1 cellular context compared by ENCODE assay signal in the genomic region with DNA sequence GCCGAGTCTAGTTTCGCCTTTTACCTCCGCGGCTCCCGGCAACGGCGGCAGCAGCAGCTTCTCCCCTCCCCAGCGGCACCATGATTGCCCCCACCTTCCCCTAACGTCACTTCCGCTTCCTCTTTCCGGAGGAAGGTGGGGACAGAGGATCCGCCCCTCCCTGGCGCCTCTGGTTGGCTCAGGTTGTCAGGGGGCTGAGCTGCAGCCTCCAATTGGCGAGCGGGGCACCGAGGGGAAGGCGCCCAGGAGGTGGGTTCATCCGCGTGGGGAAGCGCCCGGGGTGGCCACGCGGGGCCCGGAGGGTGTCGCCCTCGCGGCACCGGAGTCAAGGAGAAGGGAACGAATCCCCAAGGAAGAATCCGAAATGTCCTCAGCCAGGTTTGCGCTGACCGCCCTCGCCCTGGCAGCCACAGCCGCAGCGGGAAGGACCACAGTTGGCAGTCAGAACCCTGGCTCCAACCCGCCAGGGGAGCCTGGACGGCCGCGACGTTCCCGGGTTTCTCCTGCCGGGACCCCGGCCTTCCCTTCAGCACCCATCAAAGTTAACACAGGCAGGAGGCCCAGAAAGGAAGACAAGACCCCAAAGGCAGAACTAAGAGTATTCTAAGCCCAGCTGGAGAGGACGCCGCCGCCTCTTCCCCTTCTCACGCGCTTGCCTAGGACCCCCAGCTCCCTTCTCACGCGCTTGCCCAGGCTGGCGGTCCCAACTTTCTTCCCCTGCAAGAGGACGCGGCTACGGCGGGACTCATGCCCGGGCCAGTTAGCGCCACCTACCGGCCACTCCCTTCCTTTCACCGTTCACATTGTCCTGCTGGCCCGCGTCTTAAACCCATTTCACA.
TF ChIP-seq lines count a peak whose summit lies in the region.

TSS of gene MTF1 (minus strand) at position 86 of the 839 bp plus-strand sequence. CDS start 1,934 bp downstream, outside the sequence.

TF ChIP-seq in GM12878, 131 proteins besides CTCF, POLR2A, EP300 and RAD21 (continued from another document and continues in another):
- TF ChIP-seq, protein P1, sequence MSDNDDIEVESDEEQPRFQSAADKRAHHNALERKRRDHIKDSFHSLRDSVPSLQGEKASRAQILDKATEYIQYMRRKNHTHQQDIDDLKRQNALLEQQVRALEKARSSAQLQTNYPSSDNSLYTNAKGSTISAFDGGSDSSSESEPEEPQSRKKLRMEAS (IDR thresholded peaks at IDR 0.05; ENCODE audit: low read depth, low read length) = peak; percentile 83
- TF ChIP-seq BMI1 (IDR thresholded peaks at IDR 0.05; ENCODE audit: borderline replicate concordance) = no peak
- peak; percentile 62 for TF ChIP-seq SREBF2 (IDR thresholded peaks at IDR 0.05; ENCODE audit: low read length)
- TF ChIP-seq, protein P2, sequence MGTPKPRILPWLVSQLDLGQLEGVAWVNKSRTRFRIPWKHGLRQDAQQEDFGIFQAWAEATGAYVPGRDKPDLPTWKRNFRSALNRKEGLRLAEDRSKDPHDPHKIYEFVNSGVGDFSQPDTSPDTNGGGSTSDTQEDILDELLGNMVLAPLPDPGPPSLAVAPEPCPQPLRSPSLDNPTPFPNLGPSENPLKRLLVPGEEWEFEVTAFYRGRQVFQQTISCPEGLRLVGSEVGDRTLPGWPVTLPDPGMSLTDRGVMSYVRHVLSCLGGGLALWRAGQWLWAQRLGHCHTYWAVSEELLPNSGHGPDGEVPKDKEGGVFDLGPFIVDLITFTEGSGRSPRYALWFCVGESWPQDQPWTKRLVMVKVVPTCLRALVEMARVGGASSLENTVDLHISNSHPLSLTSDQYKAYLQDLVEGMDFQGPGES (IDR thresholded peaks at IDR 0.05) = peak; percentile 80
- peak; percentile 40 for TF ChIP-seq SIX5 (IDR thresholded peaks at IDR 0.05; ENCODE audit: low read depth, low read length, severe bottlenecking)
- peak; percentile 96 for TF ChIP-seq MXI1 (IDR thresholded peaks at IDR 0.05; ENCODE audit: low read depth, low read length)
- TF ChIP-seq GABPA (IDR thresholded peaks at IDR 0.05; ENCODE audit: low read depth) = peak; percentile 98
- TF ChIP-seq, protein P3, sequence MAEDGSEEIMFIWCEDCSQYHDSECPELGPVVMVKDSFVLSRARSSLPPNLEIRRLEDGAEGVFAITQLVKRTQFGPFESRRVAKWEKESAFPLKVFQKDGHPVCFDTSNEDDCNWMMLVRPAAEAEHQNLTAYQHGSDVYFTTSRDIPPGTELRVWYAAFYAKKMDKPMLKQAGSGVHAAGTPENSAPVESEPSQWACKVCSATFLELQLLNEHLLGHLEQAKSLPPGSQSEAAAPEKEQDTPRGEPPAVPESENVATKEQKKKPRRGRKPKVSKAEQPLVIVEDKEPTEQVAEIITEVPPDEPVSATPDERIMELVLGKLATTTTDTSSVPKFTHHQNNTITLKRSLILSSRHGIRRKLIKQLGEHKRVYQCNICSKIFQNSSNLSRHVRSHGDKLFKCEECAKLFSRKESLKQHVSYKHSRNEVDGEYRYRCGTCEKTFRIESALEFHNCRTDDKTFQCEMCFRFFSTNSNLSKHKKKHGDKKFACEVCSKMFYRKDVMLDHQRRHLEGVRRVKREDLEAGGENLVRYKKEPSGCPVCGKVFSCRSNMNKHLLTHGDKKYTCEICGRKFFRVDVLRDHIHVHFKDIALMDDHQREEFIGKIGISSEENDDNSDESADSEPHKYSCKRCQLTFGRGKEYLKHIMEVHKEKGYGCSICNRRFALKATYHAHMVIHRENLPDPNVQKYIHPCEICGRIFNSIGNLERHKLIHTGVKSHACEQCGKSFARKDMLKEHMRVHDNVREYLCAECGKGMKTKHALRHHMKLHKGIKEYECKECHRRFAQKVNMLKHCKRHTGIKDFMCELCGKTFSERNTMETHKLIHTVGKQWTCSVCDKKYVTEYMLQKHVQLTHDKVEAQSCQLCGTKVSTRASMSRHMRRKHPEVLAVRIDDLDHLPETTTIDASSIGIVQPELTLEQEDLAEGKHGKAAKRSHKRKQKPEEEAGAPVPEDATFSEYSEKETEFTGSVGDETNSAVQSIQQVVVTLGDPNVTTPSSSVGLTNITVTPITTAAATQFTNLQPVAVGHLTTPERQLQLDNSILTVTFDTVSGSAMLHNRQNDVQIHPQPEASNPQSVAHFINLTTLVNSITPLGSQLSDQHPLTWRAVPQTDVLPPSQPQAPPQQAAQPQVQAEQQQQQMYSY (CRISPR knock-in tag; IDR thresholded peaks at IDR 0.05) = no peak
- TF ChIP-seq, protein P4, sequence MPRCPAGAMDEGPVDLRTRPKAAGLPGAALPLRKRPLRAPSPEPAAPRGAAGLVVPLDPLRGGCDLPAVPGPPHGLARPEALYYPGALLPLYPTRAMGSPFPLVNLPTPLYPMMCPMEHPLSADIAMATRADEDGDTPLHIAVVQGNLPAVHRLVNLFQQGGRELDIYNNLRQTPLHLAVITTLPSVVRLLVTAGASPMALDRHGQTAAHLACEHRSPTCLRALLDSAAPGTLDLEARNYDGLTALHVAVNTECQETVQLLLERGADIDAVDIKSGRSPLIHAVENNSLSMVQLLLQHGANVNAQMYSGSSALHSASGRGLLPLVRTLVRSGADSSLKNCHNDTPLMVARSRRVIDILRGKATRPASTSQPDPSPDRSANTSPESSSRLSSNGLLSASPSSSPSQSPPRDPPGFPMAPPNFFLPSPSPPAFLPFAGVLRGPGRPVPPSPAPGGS (IDR thresholded peaks at IDR 0.05; ENCODE audit: borderline replicate concordance, insufficient read depth, low read depth, low read length, poor library complexity, severe bottlenecking) = peak; percentile 46
- TF ChIP-seq, protein P5, sequence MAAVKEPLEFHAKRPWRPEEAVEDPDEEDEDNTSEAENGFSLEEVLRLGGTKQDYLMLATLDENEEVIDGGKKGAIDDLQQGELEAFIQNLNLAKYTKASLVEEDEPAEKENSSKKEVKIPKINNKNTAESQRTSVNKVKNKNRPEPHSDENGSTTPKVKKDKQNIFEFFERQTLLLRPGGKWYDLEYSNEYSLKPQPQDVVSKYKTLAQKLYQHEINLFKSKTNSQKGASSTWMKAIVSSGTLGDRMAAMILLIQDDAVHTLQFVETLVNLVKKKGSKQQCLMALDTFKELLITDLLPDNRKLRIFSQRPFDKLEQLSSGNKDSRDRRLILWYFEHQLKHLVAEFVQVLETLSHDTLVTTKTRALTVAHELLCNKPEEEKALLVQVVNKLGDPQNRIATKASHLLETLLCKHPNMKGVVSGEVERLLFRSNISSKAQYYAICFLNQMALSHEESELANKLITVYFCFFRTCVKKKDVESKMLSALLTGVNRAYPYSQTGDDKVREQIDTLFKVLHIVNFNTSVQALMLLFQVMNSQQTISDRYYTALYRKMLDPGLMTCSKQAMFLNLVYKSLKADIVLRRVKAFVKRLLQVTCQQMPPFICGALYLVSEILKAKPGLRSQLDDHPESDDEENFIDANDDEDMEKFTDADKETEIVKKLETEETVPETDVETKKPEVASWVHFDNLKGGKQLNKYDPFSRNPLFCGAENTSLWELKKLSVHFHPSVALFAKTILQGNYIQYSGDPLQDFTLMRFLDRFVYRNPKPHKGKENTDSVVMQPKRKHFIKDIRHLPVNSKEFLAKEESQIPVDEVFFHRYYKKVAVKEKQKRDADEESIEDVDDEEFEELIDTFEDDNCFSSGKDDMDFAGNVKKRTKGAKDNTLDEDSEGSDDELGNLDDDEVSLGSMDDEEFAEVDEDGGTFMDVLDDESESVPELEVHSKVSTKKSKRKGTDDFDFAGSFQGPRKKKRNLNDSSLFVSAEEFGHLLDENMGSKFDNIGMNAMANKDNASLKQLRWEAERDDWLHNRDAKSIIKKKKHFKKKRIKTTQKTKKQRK (IDR thresholded peaks at IDR 0.05; ENCODE audit: low read depth, low read length) = peak; percentile 44; the same call in 1 of the 2 replicates
- peak; percentile 35; the same call in 1 of the 2 replicates for TF ChIP-seq RUNX3 (IDR thresholded peaks at IDR 0.05; ENCODE audit: low read length)
- TF ChIP-seq ZNF217 (IDR thresholded peaks at IDR 0.05) = no peak
- TF ChIP-seq KAT2A (conservative IDR thresholded peaks at IDR 0.05; ENCODE audit: control insufficient read depth, low read depth, low read length) = no peak
- TF ChIP-seq PAX5 (IDR thresholded peaks at IDR 0.05; ENCODE audit: borderline replicate concordance, low read depth, low read length) = no peak
- TF ChIP-seq FOS (IDR thresholded peaks at IDR 0.05; ENCODE audit: borderline replicate concordance, extremely low read depth, insufficient read length) = peak; percentile 22
- peak; percentile 89 for TF ChIP-seq MYC (IDR thresholded peaks at IDR 0.05; ENCODE audit: insufficient read depth, insufficient read length, insufficient replicate concordance, low read length, severe bottlenecking)
- peak; percentile 25 for TF ChIP-seq E4F1 (IDR thresholded peaks at IDR 0.05; ENCODE audit: borderline replicate concordance, partially characterized antibody)
- no peak for TF ChIP-seq MEF2B (IDR thresholded peaks at IDR 0.05; ENCODE audit: partially characterized antibody, poor library complexity, severe bottlenecking)
- no peak for TF ChIP-seq KLF5 (IDR thresholded peaks at IDR 0.05; ENCODE audit: partially characterized antibody)
- no peak for TF ChIP-seq TCF7 (IDR thresholded peaks at IDR 0.05; ENCODE audit: borderline replicate concordance)
- TF ChIP-seq, protein P6, sequence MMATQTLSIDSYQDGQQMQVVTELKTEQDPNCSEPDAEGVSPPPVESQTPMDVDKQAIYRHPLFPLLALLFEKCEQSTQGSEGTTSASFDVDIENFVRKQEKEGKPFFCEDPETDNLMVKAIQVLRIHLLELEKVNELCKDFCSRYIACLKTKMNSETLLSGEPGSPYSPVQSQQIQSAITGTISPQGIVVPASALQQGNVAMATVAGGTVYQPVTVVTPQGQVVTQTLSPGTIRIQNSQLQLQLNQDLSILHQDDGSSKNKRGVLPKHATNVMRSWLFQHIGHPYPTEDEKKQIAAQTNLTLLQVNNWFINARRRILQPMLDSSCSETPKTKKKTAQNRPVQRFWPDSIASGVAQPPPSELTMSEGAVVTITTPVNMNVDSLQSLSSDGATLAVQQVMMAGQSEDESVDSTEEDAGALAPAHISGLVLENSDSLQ (IDR thresholded peaks at IDR 0.05) = peak; percentile 64
- no peak for TF ChIP-seq BCLAF1 (IDR thresholded peaks at IDR 0.05)
- peak; percentile 11; the same call in 1 of the 2 replicates for TF ChIP-seq USF2 (IDR thresholded peaks at IDR 0.05; ENCODE audit: borderline replicate concordance, low read depth, low read length)
- TF ChIP-seq EED (IDR thresholded peaks at IDR 0.05; ENCODE audit: low read depth) = peak; percentile 78; the same call in 1 of the 2 replicates
- peak; percentile 65; the same call in 1 of the 2 replicates for TF ChIP-seq BACH1 (IDR thresholded peaks at IDR 0.05; ENCODE audit: borderline replicate concordance)
- TF ChIP-seq MEF2A (IDR thresholded peaks at IDR 0.05; ENCODE audit: insufficient read depth, low read depth, low read length) = 0 out of 2 replicates have a peak, but pooled peaks have one; percentile 8
- TF ChIP-seq TCF12 (IDR thresholded peaks at IDR 0.05; ENCODE audit: low read depth, low read length) = 0 out of 2 replicates have a peak, but pooled peaks have one; percentile 29
- peak; percentile 66 for TF ChIP-seq POLR2AphosphoS2 (IDR thresholded peaks at IDR 0.05; ENCODE audit: low read depth, low read length)
- TF ChIP-seq POLR2AphosphoS5 (IDR thresholded peaks at IDR 0.05; ENCODE audit: low read length) = peak; percentile 83
- TF ChIP-seq CREM (IDR thresholded peaks at IDR 0.05; ENCODE audit: low read depth) = peak; percentile 98
- 0 out of 2 replicates have a peak, but pooled peaks have one; percentile 36 for TF ChIP-seq LARP7 (IDR thresholded peaks at IDR 0.05)
- peak; percentile 83; the same call in 1 of the 2 replicates for TF ChIP-seq NBN (IDR thresholded peaks at IDR 0.05)
- TF ChIP-seq SMARCA5 (IDR thresholded peaks at IDR 0.05) = peak; percentile 92; the same call in 1 of the 2 replicates
- TF ChIP-seq IKZF1 (conservative IDR thresholded peaks at IDR 0.05) = peak; percentile 93
- peak; percentile 59; the same call in 1 of the 2 replicates for TF ChIP-seq HCFC1 (IDR thresholded peaks at IDR 0.05; ENCODE audit: low read length)
- TF ChIP-seq EZH2 (IDR thresholded peaks at IDR 0.05; ENCODE audit: borderline replicate concordance, control insufficient read depth, low read depth, low read length) = no peak
